ENCODE assay signal across 8 cellular contexts in the genomic region with DNA sequence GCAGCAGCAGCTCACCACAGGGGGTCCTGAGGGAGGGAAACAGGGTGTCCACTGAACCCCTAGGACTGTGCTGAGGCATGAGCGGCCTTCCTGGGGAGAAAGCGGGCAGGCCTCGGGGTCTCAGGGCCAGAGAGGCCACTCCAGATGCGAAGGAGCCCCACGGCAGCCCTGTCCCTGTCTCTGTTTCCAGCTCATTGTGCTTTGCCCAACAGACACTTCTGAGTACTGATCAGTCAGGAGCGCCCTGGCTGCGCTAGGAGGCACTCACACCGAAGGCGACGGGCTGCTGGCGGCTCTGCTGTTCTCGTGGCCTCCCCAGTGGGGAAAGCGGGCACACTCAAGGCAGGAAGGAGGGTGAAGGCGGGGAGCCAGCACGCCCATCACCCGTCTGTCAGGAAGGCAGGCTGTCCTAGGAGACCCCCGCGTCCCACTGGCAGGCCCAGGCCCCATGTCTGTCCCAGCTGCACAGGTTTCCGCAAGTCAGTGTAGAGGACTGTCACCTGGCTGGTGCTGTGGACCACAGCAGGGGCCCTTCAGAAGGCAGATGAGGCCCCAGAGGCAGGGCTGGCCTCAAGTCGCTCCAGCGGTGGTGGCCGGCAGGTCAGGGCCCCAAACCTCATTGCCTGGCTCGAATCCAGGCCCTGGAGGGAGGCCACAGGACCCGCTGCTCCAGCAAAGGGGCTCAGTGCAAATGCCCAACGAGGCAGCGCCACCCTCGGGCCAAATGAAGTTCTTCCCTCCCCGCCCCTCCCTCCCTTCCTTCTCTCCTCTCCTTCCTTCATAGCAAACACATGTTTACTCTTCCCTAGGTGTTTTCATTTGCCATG. TPM values are rescaled to one million over a fixed set of nuclear protein-coding genes. Genes with fewer than 3 reads are reported as not detected.
DNase-seq lines count a peak whose midpoint lies in the region; ATAC-seq, FAIRE-seq and TF ChIP-seq lines count a peak whose summit lies in the region.
"Had no signal": no experiment of that assay in that cellular context is flagged by ENCODE, and none has a peak within 500 bp of the region (broad histone marks: within the 10 kb centered on the region; RNA-seq: fewer than 3 reads in every experiment).

No MANE protein-coding gene starts in this region.

- CTCF ChIA-PET in Panc1 (lab: Charles Lee): interaction anchor here (0.6 to 1.1 kb wide), 4 partner anchors 20 to 249 kb away, joined by 3 to 4 read pairs (median 3); no protein-coding TSS in a partner anchor

- peaks cover 2% of the 10 kb centered on the region; the same call in 1 of the 2 replicates for H3K9me3 ChIP-seq in Panc1 (ENCODE audit: control insufficient read depth, insufficient read depth, low read depth, low read length)
- H3K9me3 ChIP-seq in keratinocyte (ENCODE audit: control insufficient read depth, low read depth, low read length): no peaks in the 10 kb centered on the region

- DNase-seq in H7: peak; percentile 90
- no peak for DNase-seq in Panc1 (ENCODE audit: low read depth, low spot score)
- no peak for DNase-seq in keratinocyte (ENCODE audit: low read depth, low spot score)
- no peak for DNase-seq in NCI-H1105 treated with DMSO at 0.1 percent for 48 hours (lab: John Stamatoyannopoulos, UW)
- no peak for DNase-seq in stimulated activated CD4-positive, alpha-beta T cell treated with anti-CD3 and anti-CD28 coated beads, Interleukin-15, amount 100 ng/mL, for 24 hours

- H3K27me3 ChIP-seq in H7 (ENCODE audit: control insufficient read depth, insufficient read depth, low read length): no peaks in the 10 kb centered on the region
- H3K27me3 ChIP-seq in Panc1 (ENCODE audit: control insufficient read depth, insufficient read depth, low read length): no peaks in the 10 kb centered on the region
- H3K27me3 ChIP-seq in keratinocyte (ENCODE audit: control insufficient read depth, extremely low read depth, insufficient read depth, low read length): no peaks in the 10 kb centered on the region

- no peak overlapping the region for H3K4me3 ChIP-seq in H7 (ENCODE audit: insufficient read depth, low read depth, low read length)
- peak overlapping the region; percentile 29 to 52 for H3K4me3 ChIP-seq in Panc1 (ENCODE audit: low read depth in 2 of 2, low read length in 2 of 2)
- H3K4me3 ChIP-seq in keratinocyte (ENCODE audit: control insufficient read depth in 2 of 3, extremely low read depth in 1 of 3, insufficient read depth in 2 of 3, low read depth in 1 of 3, low read length in 3 of 3): no peak overlapping the region

- ATAC-seq in Panc1 (peak; percentile 40), HG02852 (IDR thresholded peaks at IDR 0.05; ENCODE audit: unreplicated experiment) (no peak)

- H2AFZ ChIP-seq in keratinocyte (ENCODE audit: control insufficient read depth, low read length): no peak overlapping the region

- dilution Hi-C loops in keratinocyte (cut with MboI; ENCODE audit: extremely low pct_ligation_motif_present, low sequenced_read_pairs): no loop called here

- TF ChIP-seq CTCF in GM12873 (IDR thresholded peaks at IDR 0.05; ENCODE audit: insufficient read depth, low read depth, low read length, missing control alignments) (peak; percentile 50), Panc1 (IDR thresholded peaks at IDR 0.05) (peak; percentile 72), keratinocyte (optimal IDR thresholded peaks at IDR 0.05 in 1 of 3, IDR thresholded peaks at IDR 0.05 in 1 of 3, conservative IDR thresholded peaks at IDR 0.05 in 1 of 3; ENCODE audit: extremely low read depth in 1 of 3, insufficient read depth in 2 of 3, low read length in 3 of 3) (peak in 2 of 3 experiments; percentile 32 to 42)

- H3K4me1 ChIP-seq in Panc1 (ENCODE audit: control insufficient read depth, insufficient read depth, low read length) (peaks cover 10% of the 10 kb centered on the region), keratinocyte (ENCODE audit: control insufficient read depth, extremely low read depth, insufficient read depth, low read length) (no peaks in the 10 kb centered on the region)

- H3K9ac ChIP-seq in keratinocyte (ENCODE audit: control insufficient read depth, extremely low read depth, insufficient read depth, low read length): no peak overlapping the region

- BruUV-seq in Panc1 (replicated peaks; lab: Mats Ljungman, UMichigan): no TSS peak

- H3K36me3 ChIP-seq in H7 (replicated peaks; ENCODE audit: control insufficient read depth, insufficient read depth, low read length): no peaks in the 10 kb centered on the region
- no peaks in the 10 kb centered on the region for H3K36me3 ChIP-seq in Panc1 (ENCODE audit: control insufficient read depth, insufficient read depth, low read length)
- H3K36me3 ChIP-seq in keratinocyte (ENCODE audit: control insufficient read depth in 2 of 2, extremely low read depth in 1 of 2, insufficient read depth in 2 of 2, low read length in 2 of 2): no peaks in the 10 kb centered on the region

- no peak for FAIRE-seq in keratinocyte (lab: Jason Lieb, UNC)
- FAIRE-seq: TTC549 had no signal

- in situ Hi-C loops in Panc1 (cut with HindIII; ENCODE audit: low pct_unique_long_range_greater_than_20kb, low sequenced_read_pairs): no loop called here

- no peaks in the 10 kb centered on the region for H4K20me1 ChIP-seq in keratinocyte (ENCODE audit: control insufficient read depth, extremely low read depth, insufficient read depth, low read length)

- H3K79me2 ChIP-seq in keratinocyte (ENCODE audit: control insufficient read depth, insufficient read depth, low read length): no peaks in the 10 kb centered on the region

- H3K9me1 ChIP-seq in keratinocyte (ENCODE audit: control insufficient read depth, extremely low read depth, insufficient read depth, low read length): no peaks in the 10 kb centered on the region

- no peak overlapping the region for H3K4me2 ChIP-seq in keratinocyte (ENCODE audit: control insufficient read depth, extremely low read depth, insufficient read depth, low read depth, low read length)

- H3K27ac ChIP-seq in Panc1 (ENCODE audit: low read length): 0 out of 2 replicates have a peak overlapping the region, but pooled peaks have one; percentile 7
- H3K27ac ChIP-seq in keratinocyte (ENCODE audit: control insufficient read depth, insufficient read depth, low read length): no peak overlapping the region

- intact Hi-C loops in Panc1 (cut with micrococcal nuclease; ENCODE audit: unreplicated experiment): no loop called here

- POLR2A ChIA-PET in Panc1 (lab: Charles Lee): no interaction called here

RNA-seq across cellular contexts. Expression of gene ESPNL, which starts 6.8 kb away (rescaled TPM):
- 0.81 and 1.5 TPM in 2 replicates for total RNA-seq in H7 (2014; rRNA removed; shearing (Covaris generic))
- 0.85 TPM for total RNA-seq in Panc1 (2021; ENCODE audit: unreplicated experiment)
- 1.5 TPM for polyA plus RNA-seq in Panc1 (2012; ENCODE audit: insufficient read length)
- polyA plus RNA-seq in keratinocyte: 0.14 to 0.19 TPM (median 0.16 TPM) in 3 replicates
- not detected for polyA plus RNA-seq in keratinocyte (2011; ENCODE audit: low read depth)
- 0.04 and 0.16 TPM in 2 replicates for polyA plus RNA-seq in keratinocyte (2011; cell fraction: cytosol; rRNA removed)
- polyA plus RNA-seq in keratinocyte (2011; cell fraction: nucleus; rRNA removed): 0.09 and 0.19 TPM in 2 replicates
- 0.03 and 0.28 TPM in 2 replicates for polyA plus RNA-seq in keratinocyte (2012; ENCODE audit: low replicate concordance)
- 0.13 to 0.20 TPM (median 0.20 TPM) in 3 replicates for polyA minus RNA-seq in keratinocyte
- polyA minus RNA-seq in keratinocyte (2011; cell fraction: cytosol; rRNA and poly(A)+ RNA removed): 0.58 TPM
- polyA minus RNA-seq in keratinocyte (2011; cell fraction: nucleus; rRNA and poly(A)+ RNA removed): 0.21 TPM in 1 of 2 replicates, not detected in the other

RNA-seq across cellular contexts. Expression of gene KLHL30, which starts 31.6 kb away (rescaled TPM):
- total RNA-seq in H7 (2014; rRNA removed; shearing (Covaris generic)): 0.04 and 0.10 TPM in 2 replicates
- total RNA-seq in Panc1 (2021; ENCODE audit: unreplicated experiment): 0.26 TPM
- polyA plus RNA-seq in Panc1 (2012; ENCODE audit: insufficient read length): 0.06 TPM
- polyA plus RNA-seq in keratinocyte: not detected in 3 replicates
- not detected for polyA plus RNA-seq in keratinocyte (2011; ENCODE audit: low read depth)
- not detected in 2 replicates for polyA plus RNA-seq in keratinocyte (2011; cell fraction: cytosol; rRNA removed)
- polyA plus RNA-seq in keratinocyte (2011; cell fraction: nucleus; rRNA removed): 0.03 TPM in 1 of 2 replicates, not detected in the other
- polyA plus RNA-seq in keratinocyte (2012; ENCODE audit: low replicate concordance): not detected in 2 replicates
- not detected in 3 replicates for polyA minus RNA-seq in keratinocyte
- polyA minus RNA-seq in keratinocyte (2011; cell fraction: cytosol; rRNA and poly(A)+ RNA removed): not detected
- not detected in 2 replicates for polyA minus RNA-seq in keratinocyte (2011; cell fraction: nucleus; rRNA and poly(A)+ RNA removed)

RNA-seq across cellular contexts. Expression of gene SCLY, which starts 46.1 kb away (rescaled TPM):
- total RNA-seq in H7 (2014; rRNA removed; shearing (Covaris generic)): 50.6 and 53.0 TPM in 2 replicates
- 31.4 TPM for total RNA-seq in Panc1 (2021; ENCODE audit: unreplicated experiment)
- 42.4 TPM for polyA plus RNA-seq in Panc1 (2012; ENCODE audit: insufficient read length)
- 11.4 to 11.9 TPM (median 11.8 TPM) in 3 replicates for polyA plus RNA-seq in keratinocyte
- polyA plus RNA-seq in keratinocyte (2011; ENCODE audit: low read depth): 3.2 TPM
- 10.3 and 12.1 TPM in 2 replicates for polyA plus RNA-seq in keratinocyte (2011; cell fraction: cytosol; rRNA removed)
- 14.2 and 15.5 TPM in 2 replicates for polyA plus RNA-seq in keratinocyte (2011; cell fraction: nucleus; rRNA removed)
- 5.4 and 13.8 TPM in 2 replicates for polyA plus RNA-seq in keratinocyte (2012; ENCODE audit: low replicate concordance)
- polyA minus RNA-seq in keratinocyte: 11.0 to 21.0 TPM (median 15.0 TPM) in 3 replicates
- polyA minus RNA-seq in keratinocyte (2011; cell fraction: cytosol; rRNA and poly(A)+ RNA removed): 18.4 TPM
- polyA minus RNA-seq in keratinocyte (2011; cell fraction: nucleus; rRNA and poly(A)+ RNA removed): 8.4 and 13.3 TPM in 2 replicates

RNA-seq across cellular contexts. Expression of gene ERFE, which starts 51.9 kb away (rescaled TPM):
- total RNA-seq in H7 (2014; rRNA removed; shearing (Covaris generic)): 8.8 and 11.2 TPM in 2 replicates
- 10.3 TPM for total RNA-seq in Panc1 (2021; ENCODE audit: unreplicated experiment)
- polyA plus RNA-seq in Panc1 (2012; ENCODE audit: insufficient read length): 7.3 TPM
- 0.14 to 0.28 TPM (median 0.27 TPM) in 3 replicates for polyA plus RNA-seq in keratinocyte
- polyA plus RNA-seq in keratinocyte (2011; ENCODE audit: low read depth): not detected
- polyA plus RNA-seq in keratinocyte (2011; cell fraction: cytosol; rRNA removed): 0.17 and 0.27 TPM in 2 replicates
- 0.23 and 0.71 TPM in 2 replicates for polyA plus RNA-seq in keratinocyte (2011; cell fraction: nucleus; rRNA removed)
- 0.11 TPM in 2 replicates for polyA plus RNA-seq in keratinocyte (2012; ENCODE audit: low replicate concordance)
- polyA minus RNA-seq in keratinocyte: 0.10 TPM in 1 of 3 replicates, not detected in the others
- polyA minus RNA-seq in keratinocyte (2011; cell fraction: cytosol; rRNA and poly(A)+ RNA removed): not detected
- 0.63 TPM in 1 of 2 replicates, not detected in the other for polyA minus RNA-seq in keratinocyte (2011; cell fraction: nucleus; rRNA and poly(A)+ RNA removed)

Comparison
In these comparisons a context has a peak if more than half of its experiments do, and no peak if none do; other contexts are left out.
1. H3K4me3 ChIP-seq: peak in Panc1 (2 of 2); none in H7 (single experiment) and keratinocyte (0 of 3).
2. Peak in every context shown above with its lines, with median percentiles within 50 percentile points of each other: CTCF ChIP-seq.